In the genomic region with DNA sequence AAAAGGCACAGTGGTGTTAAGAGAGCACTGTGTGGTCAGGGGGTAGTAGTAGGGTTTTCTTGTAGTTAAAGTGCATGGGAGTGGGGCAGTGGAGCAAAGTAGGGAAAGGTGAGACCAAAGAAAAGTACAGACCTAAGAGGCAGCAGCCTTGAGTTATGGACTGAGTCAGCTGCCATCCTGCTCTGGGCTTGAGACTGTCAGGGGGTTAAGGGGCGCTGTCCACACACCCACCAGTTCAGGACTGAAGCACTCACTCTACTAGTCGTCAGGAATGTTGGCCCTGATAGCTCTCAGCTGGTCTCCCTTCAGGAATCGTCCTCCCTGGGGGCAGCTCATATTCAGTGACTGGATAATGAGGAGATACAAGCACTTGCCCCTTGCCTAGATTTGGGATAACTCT, we compare ENCODE assay signal across 18 cellular contexts.
DNase-seq lines count a peak whose midpoint lies in the region; ATAC-seq and TF ChIP-seq lines count a peak whose summit lies in the region.
"Had no signal": no experiment of that assay in that cellular context is flagged by ENCODE, and none has a peak within 500 bp of the region (broad histone marks: within the 10 kb centered on the region; RNA-seq: fewer than 3 reads in every experiment).

No MANE protein-coding gene starts in this region.

- no peak for TF ChIP-seq CTCF in epithelial cell of esophagus (IDR thresholded peaks at IDR 0.05; ENCODE audit: insufficient read depth, low read depth, low read length, missing control alignments)

- peak overlapping the region; percentile 82 for H3K27ac Mint-ChIP-seq in T-helper 2 cell treated with Interferon-gamma antibody and Interleukin-4, amounts not matched to agents 5 μg/mL and 100 μg/mL, for 36 hours
- H3K27ac Mint-ChIP-seq in stimulated activated naive CD8-positive, alpha-beta T cell treated with anti-CD3 and anti-CD28 coated beads, Interleukin-15, Interleukin-2, amounts not matched to agents 100 ng/mL and 50 ng/mL, for 24 hours = peak overlapping the region; percentile 91
- H3K27ac Mint-ChIP-seq: activated B cell treated with CpG ODN at 0.5 μM for 24 hours had no signal

- H3K36me3 Mint-ChIP-seq in T-helper 2 cell treated with Interferon-gamma antibody and Interleukin-4, amounts not matched to agents 5 μg/mL and 100 μg/mL, for 36 hours (ENCODE audit: low read depth) = peaks cover 49% of the 10 kb centered on the region
- H3K36me3 Mint-ChIP-seq in stimulated activated naive CD8-positive, alpha-beta T cell treated with anti-CD3 and anti-CD28 coated beads, Interleukin-15, Interleukin-2, amounts not matched to agents 100 ng/mL and 50 ng/mL, for 24 hours (ENCODE audit: low read depth) = peaks cover 17% of the 10 kb centered on the region

- ATAC-seq in GM19035 (IDR thresholded peaks at IDR 0.05; ENCODE audit: unreplicated experiment) (no peak), HG02588 (IDR thresholded peaks at IDR 0.05; ENCODE audit: unreplicated experiment) (no peak)
- ATAC-seq: body of pancreas; naive thymus-derived CD8-positive, alpha-beta T cell had no signal

- peaks cover 55% of the 10 kb centered on the region for H3K4me1 Mint-ChIP-seq in T-helper 2 cell treated with Interferon-gamma antibody and Interleukin-4, amounts not matched to agents 5 μg/mL and 100 μg/mL, for 36 hours (ENCODE audit: low read depth)
- H3K4me1 Mint-ChIP-seq in stimulated activated naive CD8-positive, alpha-beta T cell treated with anti-CD3 and anti-CD28 coated beads, Interleukin-15, Interleukin-2, amounts not matched to agents 100 ng/mL and 50 ng/mL, for 24 hours (ENCODE audit: low read depth) = peaks cover 48% of the 10 kb centered on the region

- no peak overlapping the region for H3K4me3 ChIP-seq in epithelial cell of esophagus (ENCODE audit: low read length)
- H3K4me3 ChIP-seq: body of pancreas, PC-9, transverse colon had no signal

- H3K9me3 Mint-ChIP-seq in T-helper 2 cell treated with Interferon-gamma antibody and Interleukin-4, amounts not matched to agents 5 μg/mL and 100 μg/mL, for 36 hours = peaks cover 6% of the 10 kb centered on the region
- peaks cover 6% of the 10 kb centered on the region for H3K9me3 Mint-ChIP-seq in stimulated activated naive CD8-positive, alpha-beta T cell treated with anti-CD3 and anti-CD28 coated beads, Interleukin-15, Interleukin-2, amounts not matched to agents 100 ng/mL and 50 ng/mL, for 24 hours
- H3K9me3 Mint-ChIP-seq: activated B cell treated with CpG ODN at 0.5 μM for 24 hours had no signal

- H3K27me3 Mint-ChIP-seq in T-helper 2 cell treated with Interferon-gamma antibody and Interleukin-4, amounts not matched to agents 5 μg/mL and 100 μg/mL, for 36 hours (ENCODE audit: low read depth) = no peaks in the 10 kb centered on the region
- no peaks in the 10 kb centered on the region for H3K27me3 Mint-ChIP-seq in stimulated activated naive CD8-positive, alpha-beta T cell treated with anti-CD3 and anti-CD28 coated beads, Interleukin-15, Interleukin-2, amounts not matched to agents 100 ng/mL and 50 ng/mL, for 24 hours
- H3K27me3 Mint-ChIP-seq: activated B cell treated with CpG ODN at 0.5 μM for 24 hours had no signal

- peak; percentile 65 for DNase-seq in activated effector memory CD4-positive, alpha-beta T cell treated with anti-CD3 and anti-CD28 coated beads, Interleukin-2, amount 50 U/mL, for 16 hours
- DNase-seq in activated effector memory CD4-positive, alpha-beta T cell treated with Interleukin-2 at 50 U/mL for 16 hours = no peak
- DNase-seq in T-helper 2 cell treated with Interferon-gamma antibody and Interleukin-4, amounts not matched to agents 5 μg/mL and 100 μg/mL, for 36 hours (ENCODE audit: low spot score) = peak; percentile 34
- peak; percentile 30 for DNase-seq in epithelial cell of esophagus (ENCODE audit: low read depth)
- DNase-seq in stimulated activated CD4-positive, alpha-beta T cell treated with anti-CD3 and anti-CD28 coated beads, Interleukin-2, amount 100 ng/mL, for 24 hours = no peak
- DNase-seq: activated B cell treated with CpG ODN at 0.5 μM for 24 hours; body of pancreas; hypothalamus; naive thymus-derived CD8-positive, alpha-beta T cell; NCI-H2081 treated with DMSO at 0.1 percent for 48 hours; NCI-H69; PC-9; retina; stimulated activated CD4-positive, alpha-beta T cell treated with anti-CD3 and anti-CD28 coated beads, Interleukin-1b, Interleukin-23, amount 100 ng/mL, for 48 hours; transverse colon had no signal

- peak overlapping the region; percentile 53 for H3K4me3 Mint-ChIP-seq in T-helper 2 cell treated with Interferon-gamma antibody and Interleukin-4, amounts not matched to agents 5 μg/mL and 100 μg/mL, for 36 hours
- no peak overlapping the region for H3K4me3 Mint-ChIP-seq in stimulated activated naive CD8-positive, alpha-beta T cell treated with anti-CD3 and anti-CD28 coated beads, Interleukin-15, Interleukin-2, amounts not matched to agents 100 ng/mL and 50 ng/mL, for 24 hours
- H3K4me3 Mint-ChIP-seq: activated B cell treated with CpG ODN at 0.5 μM for 24 hours; naive thymus-derived CD8-positive, alpha-beta T cell had no signal

Comparison
In these comparisons a context has a peak if more than half of its experiments do, and no peak if none do; other contexts are left out.
1. DNase-seq: peak in activated effector memory CD4-positive, alpha-beta T cell treated with anti-CD3 and anti-CD28 coated beads, Interleukin-2, amount 50 U/mL, for 16 hours (single experiment), T-helper 2 cell treated with Interferon-gamma antibody and Interleukin-4, amounts not matched to agents 5 μg/mL and 100 μg/mL, for 36 hours (single experiment) and epithelial cell of esophagus (single experiment); none in activated effector memory CD4-positive, alpha-beta T cell treated with Interleukin-2 at 50 U/mL for 16 hours (single experiment) and stimulated activated CD4-positive, alpha-beta T cell treated with anti-CD3 and anti-CD28 coated beads, Interleukin-2, amount 100 ng/mL, for 24 hours (0 of 2).